In the genomic region with DNA sequence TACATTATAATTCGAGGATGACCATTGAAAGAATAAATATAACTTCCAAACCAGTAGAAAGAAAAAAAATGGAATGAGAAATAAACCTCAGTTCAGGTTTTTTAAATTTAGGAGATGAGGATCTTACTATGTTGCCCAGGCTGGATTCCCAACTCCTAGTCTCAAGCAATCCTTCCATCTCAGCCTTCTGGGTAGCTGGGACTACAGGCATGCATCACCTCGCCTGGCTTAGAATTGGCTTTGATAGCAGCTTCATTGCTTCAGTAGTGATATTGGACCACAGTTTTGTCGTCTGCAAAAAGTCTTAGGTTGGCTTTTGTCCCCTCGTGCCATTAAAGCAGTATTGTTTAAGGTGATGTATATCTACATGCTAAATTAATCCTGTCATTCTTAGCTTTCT, we compare ENCODE assay signal across 14 cellular contexts. TPM values are rescaled to one million over a fixed set of nuclear protein-coding genes. Genes with fewer than 3 reads are reported as not detected.
A peak's percentile ranks its signal among the peaks of the same experiment; 100 is the strongest.
DNase-seq lines count a peak whose midpoint lies in the region; ATAC-seq, FAIRE-seq and TF ChIP-seq lines count a peak whose summit lies in the region.
"Had no signal": no experiment of that assay in that cellular context is flagged by ENCODE, and none has a peak within 500 bp of the region (broad histone marks: within the 10 kb centered on the region; RNA-seq: fewer than 3 reads in every experiment).

No MANE protein-coding gene starts in this region.

- TF ChIP-seq CTCF in KMS-11 (conservative IDR thresholded peaks at IDR 0.05; ENCODE audit: low read depth, low read length) (no peak), astrocyte (IDR thresholded peaks at IDR 0.05; ENCODE audit: insufficient read depth, low read depth, low read length) (no peak), psoas muscle (IDR thresholded peaks at IDR 0.05) (no peak)

- peaks cover 41 to 61% (median 51%) of the 10 kb centered on the region in 3 donors for H3K4me1 Mint-ChIP-seq in CD8-positive, alpha-beta memory T cell
- H3K4me1 Mint-ChIP-seq in astrocyte (ENCODE audit: low read depth, unreplicated experiment) = peaks cover 9% of the 10 kb centered on the region
- H3K4me1 Mint-ChIP-seq in naive thymus-derived CD8-positive, alpha-beta T cell = peaks cover 15 to 60% (median 46%) of the 10 kb centered on the region in 4 donors

- no peak for ATAC-seq in naive thymus-derived CD8-positive, alpha-beta T cell
- no peak for ATAC-seq in psoas muscle
- ATAC-seq: gastroesophageal sphincter had no signal

- peak overlapping the region; percentile 55 for H3K4me2 ChIP-seq in KMS-11
- H3K4me2 ChIP-seq in astrocyte (ENCODE audit: low read length) = peak overlapping the region; percentile 100

- no peak for DNase-seq in CD8-positive, alpha-beta memory T cell
- DNase-seq in astrocyte (ENCODE audit: low read depth) (no peak), D341Med (ENCODE audit: low spot score) (no peak), psoas muscle (no peak), hypothalamus (lab: John Stamatoyannopoulos, UW) (no peak), SHP77 treated with DMSO at 0.1 percent for 48 hours (lab: John Stamatoyannopoulos, UW) (no peak)
- no peak for DNase-seq in naive thymus-derived CD8-positive, alpha-beta T cell
- DNase-seq: brain microvascular endothelial cell, midbrain, NCI-H748 treated with DMSO at 0.1 percent for 48 hours, WERI-Rb-1 had no signal

- H3K27ac Mint-ChIP-seq in CD8-positive, alpha-beta memory T cell = peak overlapping the region; percentile 89 to 98 (median 96)
- H3K27ac Mint-ChIP-seq in astrocyte (ENCODE audit: unreplicated experiment) = no peak overlapping the region
- peak overlapping the region; percentile 90 to 100 (median 96) for H3K27ac Mint-ChIP-seq in naive thymus-derived CD8-positive, alpha-beta T cell

- H3K4me3 Mint-ChIP-seq in CD8-positive, alpha-beta memory T cell = peak overlapping the region; percentile 93 to 100 (median 97)
- H3K4me3 Mint-ChIP-seq in astrocyte (ENCODE audit: unreplicated experiment) = no peak overlapping the region
- peak overlapping the region; percentile 79 to 100 (median 98) for H3K4me3 Mint-ChIP-seq in naive thymus-derived CD8-positive, alpha-beta T cell

- peak overlapping the region; percentile 34 for H3K27ac ChIP-seq in CD8-positive, alpha-beta memory T cell (ENCODE audit: low read depth, low read length)
- peak overlapping the region; percentile 12; the same call in 1 of the 2 replicates for H3K27ac ChIP-seq in KMS-11
- no peak overlapping the region for H3K27ac ChIP-seq in astrocyte (ENCODE audit: low read depth, low read length)
- H3K27ac ChIP-seq in psoas muscle = no peak overlapping the region
- H3K27ac ChIP-seq: brain microvascular endothelial cell, WERI-Rb-1 had no signal

- H3K36me3 Mint-ChIP-seq in CD8-positive, alpha-beta memory T cell = peaks cover 0 to 23% (median 2%) of the 10 kb centered on the region in 3 donors
- H3K36me3 Mint-ChIP-seq in astrocyte (ENCODE audit: low read depth, unreplicated experiment) = no peaks in the 10 kb centered on the region
- peaks cover 0 to 11% (median 0%) of the 10 kb centered on the region in 3 donors for H3K36me3 Mint-ChIP-seq in naive thymus-derived CD8-positive, alpha-beta T cell

- CTCF ChIA-PET in CD8-positive, alpha-beta memory T cell (lab: Charles Lee) = interaction anchor here (3.0 kb wide), 1 partner anchor 66 kb away, joined by 8 read pairs; the partner anchor contains the start of gene PRDX1

- H3K4me3 ChIP-seq in CD8-positive, alpha-beta memory T cell (ENCODE audit: low read length) = peak overlapping the region; percentile 33
- H3K4me3 ChIP-seq in KMS-11 (IDR thresholded peaks at IDR 0.05; ENCODE audit: insufficient read depth, low read depth, low read length) (no peak overlapping the region), astrocyte (ENCODE audit: insufficient read depth, low read depth, low read length) (peak overlapping the region; percentile 36), psoas muscle (no peak overlapping the region)

- POLR2A ChIA-PET in CD8-positive, alpha-beta memory T cell (lab: Charles Lee) = interaction anchor here (0.7 kb wide), 2 partner anchors 22 to 101 kb away, joined by 3 to 4 read pairs; no protein-coding TSS in a partner anchor
- POLR2A ChIA-PET in naive thymus-derived CD8-positive, alpha-beta T cell (lab: Charles Lee) = no interaction called here

- H3K9ac ChIP-seq in KMS-11 = peak overlapping the region; percentile 1; the same call in 1 of the 2 replicates
- peak overlapping the region; percentile 56 for H3K9ac ChIP-seq in astrocyte (ENCODE audit: low read length)

- H3K4me1 ChIP-seq in CD8-positive, alpha-beta memory T cell (ENCODE audit: insufficient read depth, low read length) = peaks cover 21% of the 10 kb centered on the region
- H3K4me1 ChIP-seq in KMS-11 (ENCODE audit: low read depth, poor library complexity, severe bottlenecking) (peaks cover 37% of the 10 kb centered on the region), astrocyte (ENCODE audit: insufficient read depth, low read length) (peaks cover 14% of the 10 kb centered on the region), psoas muscle (peaks cover 25% of the 10 kb centered on the region)

- H2AFZ ChIP-seq in KMS-11 (ENCODE audit: low read depth) (no peak overlapping the region), astrocyte (ENCODE audit: low read depth, low read length) (no peak overlapping the region)

- FAIRE-seq in astrocyte (lab: Jason Lieb, UNC) = no peak
- FAIRE-seq: HTR-8/SVneo had no signal

- H3K9me3 ChIP-seq in CD8-positive, alpha-beta memory T cell (ENCODE audit: low read length) = no peaks in the 10 kb centered on the region
- H3K9me3 ChIP-seq in astrocyte (ENCODE audit: insufficient read depth, low read depth, low read length) (no peaks in the 10 kb centered on the region), psoas muscle (no peaks in the 10 kb centered on the region)
- H3K9me3 ChIP-seq: gastroesophageal sphincter had no signal

- intact Hi-C loops in psoas muscle (cut with DNase I) = no loop called here

- whole genome bisulfite sequencing in psoas muscle, 3 donors = 77 to 80% (median 77%) methylated on average over 4 of the region's 4 CpGs

- H4K20me1 ChIP-seq in KMS-11 (ENCODE audit: insufficient read depth) (peaks cover 46% of the 10 kb centered on the region), astrocyte (ENCODE audit: insufficient read depth, low read length) (peaks cover 56% of the 10 kb centered on the region)

- no peaks in the 10 kb centered on the region for H3K27me3 ChIP-seq in CD8-positive, alpha-beta memory T cell (ENCODE audit: insufficient read depth, low read length, poor library complexity, severe bottlenecking)
- H3K27me3 ChIP-seq in KMS-11 (ENCODE audit: insufficient read depth, low read depth) (no peaks in the 10 kb centered on the region), astrocyte (ENCODE audit: insufficient read depth, low read length) (no peaks in the 10 kb centered on the region), psoas muscle (ENCODE audit: insufficient read depth in 3 of 3, low read length in 2 of 3) (no peaks in the 10 kb centered on the region)
- H3K27me3 ChIP-seq: brain microvascular endothelial cell, gastroesophageal sphincter had no signal

- no peaks in the 10 kb centered on the region for H3K9me3 Mint-ChIP-seq in CD8-positive, alpha-beta memory T cell
- H3K9me3 Mint-ChIP-seq in astrocyte (ENCODE audit: unreplicated experiment) = peaks cover 2% of the 10 kb centered on the region
- H3K9me3 Mint-ChIP-seq in naive thymus-derived CD8-positive, alpha-beta T cell = no peaks in the 10 kb centered on the region

- H3K36me3 ChIP-seq in CD8-positive, alpha-beta memory T cell (ENCODE audit: insufficient read depth, low read length) = peaks cover 4% of the 10 kb centered on the region
- H3K36me3 ChIP-seq in KMS-11 (ENCODE audit: insufficient read depth) (no peaks in the 10 kb centered on the region; the same call in 1 of the 2 replicates), astrocyte (ENCODE audit: insufficient read depth, low read length) (peaks cover 2% of the 10 kb centered on the region), psoas muscle (ENCODE audit: insufficient read depth in 1 of 2, low read depth in 1 of 2) (peaks cover 0 to 6% of the 10 kb centered on the region in 2 donors)
- H3K36me3 ChIP-seq: brain microvascular endothelial cell had no signal

- H3K79me2 ChIP-seq in KMS-11 (ENCODE audit: insufficient read depth, low read depth) (peaks cover 73% of the 10 kb centered on the region), astrocyte (ENCODE audit: insufficient read depth, low read length) (peaks cover 75% of the 10 kb centered on the region)

- peaks cover 0 to 2% of the 10 kb centered on the region in 2 donors for H3K27me3 Mint-ChIP-seq in CD8-positive, alpha-beta memory T cell
- H3K27me3 Mint-ChIP-seq in astrocyte (ENCODE audit: low read depth, unreplicated experiment) = no peaks in the 10 kb centered on the region
- H3K27me3 Mint-ChIP-seq in naive thymus-derived CD8-positive, alpha-beta T cell = no peaks in the 10 kb centered on the region

RNA-seq across cellular contexts. Expression of gene NASP, which starts 2.9 kb away (rescaled TPM):
- 100 to 1,000 TPM; 212 to 219 TPM for total RNA-seq in CD8-positive, alpha-beta memory T cell
- polyA plus RNA-seq in CD8-positive, alpha-beta memory T cell = 79.9 TPM
- total RNA-seq in astrocyte = 46.2 and 55.9 TPM in 2 replicates
- total RNA-seq in naive thymus-derived CD8-positive, alpha-beta T cell = 10 to 100 TPM; 72.7 to 73.2 TPM
- polyA plus RNA-seq in naive thymus-derived CD8-positive, alpha-beta T cell = 10 to 100 TPM; 72.5 to 89.3 (median 84.0) TPM
- 10 to 100 TPM; 15.3 to 29.7 (median 28.1) TPM for total RNA-seq in psoas muscle
- polyA plus RNA-seq in psoas muscle = 10 to 100 TPM; 28.6 to 54.6 (median 37.9) TPM

RNA-seq across cellular contexts. Expression of gene AKR1A1, which starts 36.1 kb away (rescaled TPM):
- 100 to 1,000 TPM; 204 to 217 TPM for total RNA-seq in CD8-positive, alpha-beta memory T cell
- polyA plus RNA-seq in CD8-positive, alpha-beta memory T cell = 98.3 TPM
- total RNA-seq in astrocyte (118 and 129 TPM in 2 replicates), psoas muscle (10 to 100 TPM; 35.6 to 69.6 (median 51.3) TPM)
- 10 to 100 TPM; 74.8 to 78.0 TPM for total RNA-seq in naive thymus-derived CD8-positive, alpha-beta T cell
- 10 to 100 TPM; 82.8 to 96.3 (median 85.5) TPM for polyA plus RNA-seq in naive thymus-derived CD8-positive, alpha-beta T cell
- polyA plus RNA-seq in psoas muscle = 10 to 100 TPM; 37.9 to 91.5 (median 45.5) TPM

RNA-seq across cellular contexts. Expression of gene CCDC17, which starts 37.1 kb away (rescaled TPM):
- 1 to 10 TPM; 1.4 TPM for total RNA-seq in CD8-positive, alpha-beta memory T cell
- polyA plus RNA-seq in CD8-positive, alpha-beta memory T cell = 0.13 TPM
- 2.4 and 3.8 TPM in 2 replicates for total RNA-seq in astrocyte
- total RNA-seq in naive thymus-derived CD8-positive, alpha-beta T cell = 1 to 10 TPM; 9.2 to 9.4 TPM
- polyA plus RNA-seq in naive thymus-derived CD8-positive, alpha-beta T cell = under 1 TPM in 1 of 3 donors, not detected in 2; 0.43 TPM
- total RNA-seq in psoas muscle = 1 to 10 TPM; 1.2 to 1.7 (median 1.3) TPM
- 1 to 10 TPM in 2 of 3 donors, under 1 TPM in 1; 0.69 to 2.1 (median 1.1) TPM for polyA plus RNA-seq in psoas muscle

Comparison
In these comparisons a context has a peak if more than half of its experiments do, and no peak if none do; other contexts are left out.
1. H3K27ac ChIP-seq: peak in CD8-positive, alpha-beta memory T cell (single experiment) and KMS-11 (single experiment); none in astrocyte (single experiment) and psoas muscle (single experiment).
2. H3K4me3 ChIP-seq: peak in CD8-positive, alpha-beta memory T cell (single experiment) and astrocyte (single experiment); none in KMS-11 (single experiment) and psoas muscle (single experiment).